In the genomic region with DNA sequence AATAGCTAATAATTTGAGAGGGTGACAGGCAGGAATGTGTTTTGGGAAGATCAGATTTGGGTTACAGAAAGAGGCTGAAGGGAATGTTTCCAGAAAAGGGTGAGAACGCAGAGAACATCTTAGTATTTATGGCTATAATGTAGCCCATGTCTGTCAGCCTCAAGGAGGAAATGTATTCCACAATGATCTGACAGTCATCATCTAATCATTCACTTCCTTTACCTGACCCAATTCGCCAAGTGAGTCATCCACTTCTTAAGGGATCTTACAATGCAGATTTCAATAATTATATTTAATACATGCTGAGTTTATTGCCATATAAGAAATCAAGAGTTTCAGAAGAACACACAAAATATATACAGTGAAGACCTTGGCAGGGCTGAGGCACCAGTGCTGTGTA, we compare ENCODE assay signal across 1 cellular context.
TF ChIP-seq lines count a peak whose summit lies in the region.

No MANE protein-coding gene starts in this region.

TF ChIP-seq in GM23338, 12 proteins besides CTCF, POLR2A, EP300 and RAD21 (continued from another document):
- TF ChIP-seq, protein P1, sequence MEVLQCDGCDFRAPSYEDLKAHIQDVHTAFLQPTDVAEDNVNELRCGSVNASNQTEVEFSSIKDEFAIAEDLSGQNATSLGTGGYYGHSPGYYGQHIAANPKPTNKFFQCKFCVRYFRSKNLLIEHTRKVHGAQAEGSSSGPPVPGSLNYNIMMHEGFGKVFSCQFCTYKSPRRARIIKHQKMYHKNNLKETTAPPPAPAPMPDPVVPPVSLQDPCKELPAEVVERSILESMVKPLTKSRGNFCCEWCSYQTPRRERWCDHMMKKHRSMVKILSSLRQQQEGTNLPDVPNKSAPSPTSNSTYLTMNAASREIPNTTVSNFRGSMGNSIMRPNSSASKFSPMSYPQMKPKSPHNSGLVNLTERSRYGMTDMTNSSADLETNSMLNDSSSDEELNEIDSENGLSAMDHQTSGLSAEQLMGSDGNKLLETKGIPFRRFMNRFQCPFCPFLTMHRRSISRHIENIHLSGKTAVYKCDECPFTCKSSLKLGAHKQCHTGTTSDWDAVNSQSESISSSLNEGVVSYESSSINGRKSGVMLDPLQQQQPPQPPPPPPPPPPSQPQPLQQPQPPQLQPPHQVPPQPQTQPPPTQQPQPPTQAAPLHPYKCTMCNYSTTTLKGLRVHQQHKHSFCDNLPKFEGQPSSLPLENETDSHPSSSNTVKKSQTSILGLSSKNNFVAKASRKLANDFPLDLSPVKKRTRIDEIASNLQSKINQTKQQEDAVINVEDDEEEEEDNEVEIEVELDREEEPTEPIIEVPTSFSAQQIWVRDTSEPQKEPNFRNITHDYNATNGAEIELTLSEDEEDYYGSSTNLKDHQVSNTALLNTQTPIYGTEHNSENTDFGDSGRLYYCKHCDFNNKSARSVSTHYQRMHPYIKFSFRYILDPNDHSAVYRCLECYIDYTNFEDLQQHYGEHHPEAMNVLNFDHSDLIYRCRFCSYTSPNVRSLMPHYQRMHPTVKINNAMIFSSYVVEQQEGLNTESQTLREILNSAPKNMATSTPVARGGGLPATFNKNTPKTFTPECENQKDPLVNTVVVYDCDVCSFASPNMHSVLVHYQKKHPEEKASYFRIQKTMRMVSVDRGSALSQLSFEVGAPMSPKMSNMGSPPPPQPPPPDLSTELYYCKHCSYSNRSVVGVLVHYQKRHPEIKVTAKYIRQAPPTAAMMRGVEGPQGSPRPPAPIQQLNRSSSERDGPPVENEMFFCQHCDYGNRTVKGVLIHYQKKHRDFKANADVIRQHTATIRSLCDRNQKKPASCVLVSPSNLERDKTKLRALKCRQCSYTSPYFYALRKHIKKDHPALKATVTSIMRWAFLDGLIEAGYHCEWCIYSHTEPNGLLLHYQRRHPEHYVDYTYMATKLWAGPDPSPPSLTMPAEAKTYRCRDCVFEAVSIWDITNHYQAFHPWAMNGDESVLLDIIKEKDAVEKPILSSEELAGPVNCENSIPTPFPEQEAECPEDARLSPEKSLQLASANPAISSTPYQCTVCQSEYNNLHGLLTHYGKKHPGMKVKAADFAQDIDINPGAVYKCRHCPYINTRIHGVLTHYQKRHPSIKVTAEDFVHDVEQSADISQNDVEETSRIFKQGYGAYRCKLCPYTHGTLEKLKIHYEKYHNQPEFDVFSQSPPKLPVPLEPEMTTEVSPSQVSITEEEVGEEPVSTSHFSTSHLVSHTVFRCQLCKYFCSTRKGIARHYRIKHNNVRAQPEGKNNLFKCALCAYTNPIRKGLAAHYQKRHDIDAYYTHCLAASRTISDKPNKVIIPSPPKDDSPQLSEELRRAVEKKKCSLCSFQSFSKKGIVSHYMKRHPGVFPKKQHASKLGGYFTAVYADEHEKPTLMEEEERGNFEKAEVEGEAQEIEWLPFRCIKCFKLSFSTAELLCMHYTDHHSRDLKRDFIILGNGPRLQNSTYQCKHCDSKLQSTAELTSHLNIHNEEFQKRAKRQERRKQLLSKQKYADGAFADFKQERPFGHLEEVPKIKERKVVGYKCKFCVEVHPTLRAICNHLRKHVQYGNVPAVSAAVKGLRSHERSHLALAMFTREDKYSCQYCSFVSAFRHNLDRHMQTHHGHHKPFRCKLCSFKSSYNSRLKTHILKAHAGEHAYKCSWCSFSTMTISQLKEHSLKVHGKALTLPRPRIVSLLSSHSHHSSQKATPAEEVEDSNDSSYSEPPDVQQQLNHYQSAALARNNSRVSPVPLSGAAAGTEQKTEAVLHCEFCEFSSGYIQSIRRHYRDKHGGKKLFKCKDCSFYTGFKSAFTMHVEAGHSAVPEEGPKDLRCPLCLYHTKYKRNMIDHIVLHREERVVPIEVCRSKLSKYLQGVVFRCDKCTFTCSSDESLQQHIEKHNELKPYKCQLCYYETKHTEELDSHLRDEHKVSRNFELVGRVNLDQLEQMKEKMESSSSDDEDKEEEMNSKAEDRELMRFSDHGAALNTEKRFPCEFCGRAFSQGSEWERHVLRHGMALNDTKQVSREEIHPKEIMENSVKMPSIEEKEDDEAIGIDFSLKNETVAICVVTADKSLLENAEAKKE (CRISPR knock-in tag; IDR thresholded peaks at IDR 0.05) = no peak
- TF ChIP-seq ZNF114 (CRISPR knock-in tag; IDR thresholded peaks at IDR 0.05) (no peak), CREB1 (CRISPR knock-in tag; IDR thresholded peaks at IDR 0.05; ENCODE audit: low read depth) (no peak), EZH2 (IDR thresholded peaks at IDR 0.05; ENCODE audit: low read depth, unreplicated experiment) (no peak), POLR2AphosphoS5 (IDR thresholded peaks at IDR 0.05; ENCODE audit: low read depth) (no peak), JUNB (IDR thresholded peaks at IDR 0.05; ENCODE audit: unreplicated experiment) (no peak), REST (IDR thresholded peaks at IDR 0.05; ENCODE audit: unreplicated experiment) (no peak)
- TF ChIP-seq, protein P2, sequence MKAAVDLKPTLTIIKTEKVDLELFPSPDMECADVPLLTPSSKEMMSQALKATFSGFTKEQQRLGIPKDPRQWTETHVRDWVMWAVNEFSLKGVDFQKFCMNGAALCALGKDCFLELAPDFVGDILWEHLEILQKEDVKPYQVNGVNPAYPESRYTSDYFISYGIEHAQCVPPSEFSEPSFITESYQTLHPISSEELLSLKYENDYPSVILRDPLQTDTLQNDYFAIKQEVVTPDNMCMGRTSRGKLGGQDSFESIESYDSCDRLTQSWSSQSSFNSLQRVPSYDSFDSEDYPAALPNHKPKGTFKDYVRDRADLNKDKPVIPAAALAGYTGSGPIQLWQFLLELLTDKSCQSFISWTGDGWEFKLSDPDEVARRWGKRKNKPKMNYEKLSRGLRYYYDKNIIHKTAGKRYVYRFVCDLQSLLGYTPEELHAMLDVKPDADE (IDR thresholded peaks at IDR 0.05) = no peak
